Comparison of ENCODE assay signal across 11 cellular contexts in the genomic region with DNA sequence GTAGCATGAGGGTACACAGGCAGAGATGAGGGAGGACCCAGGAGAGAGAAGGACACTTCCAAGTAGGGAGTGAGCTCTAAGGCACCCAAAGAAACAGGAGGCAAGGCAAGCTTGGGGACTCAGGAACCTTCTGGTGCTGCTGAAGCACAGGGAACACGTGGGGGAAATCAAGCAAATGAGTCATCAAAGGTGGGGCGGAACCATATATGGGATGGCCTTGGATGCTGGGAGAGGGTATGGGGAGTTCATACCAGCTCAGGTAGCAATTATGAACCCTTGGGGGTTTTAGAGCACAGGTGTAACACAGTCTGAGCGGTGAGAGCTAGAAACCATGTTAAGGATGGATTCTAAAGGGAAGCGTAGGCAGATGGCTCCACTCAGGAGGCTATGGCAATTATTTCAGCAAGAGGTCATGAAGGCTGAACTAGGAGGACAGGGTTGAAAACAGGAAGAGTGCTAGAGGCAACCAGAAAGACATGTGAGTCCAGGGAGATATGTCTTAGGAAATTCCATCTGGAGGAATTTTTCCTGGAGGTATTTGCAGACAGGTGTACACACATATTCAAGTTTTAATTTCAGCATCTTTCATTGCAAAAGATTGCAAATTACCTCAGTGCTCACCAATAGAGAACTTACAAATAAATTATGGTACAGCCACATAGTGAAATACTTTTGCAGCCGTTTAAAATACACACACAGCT.
A peak's percentile ranks its signal among the peaks of the same experiment; 100 is the strongest.
DNase-seq lines count a peak whose midpoint lies in the region; FAIRE-seq and TF ChIP-seq lines count a peak whose summit lies in the region.
"Had no signal": no experiment of that assay in that cellular context is flagged by ENCODE, and none has a peak within 500 bp of the region (broad histone marks: within the 10 kb centered on the region; RNA-seq: fewer than 3 reads in every experiment).

No MANE protein-coding gene starts in this region.

- H3K4me3 ChIP-seq in brain microvascular endothelial cell (ENCODE audit: low read depth, low read length) (no peak overlapping the region), kidney (ENCODE audit: low read length in 2 of 2) (no peak overlapping the region), stomach smooth muscle (ENCODE audit: low read length in 2 of 2) (no peak overlapping the region)
- H3K4me3 ChIP-seq: K562 had no signal

- no peaks in the 10 kb centered on the region for H3K27me3 ChIP-seq in brain microvascular endothelial cell (replicated peaks)
- no peaks in the 10 kb centered on the region for H3K27me3 ChIP-seq in stomach smooth muscle (ENCODE audit: control insufficient read depth in 1 of 2, insufficient read depth in 2 of 2, low read length in 2 of 2)

- FAIRE-seq in kidney (lab: Jason Lieb, UNC): no peak
- FAIRE-seq: K562 had no signal

- no peak for TF ChIP-seq CTCF in brain microvascular endothelial cell (IDR thresholded peaks at IDR 0.05; ENCODE audit: low read depth, low read length, missing control alignments)
- no peak for TF ChIP-seq CTCF in kidney (IDR thresholded peaks at IDR 0.05; ENCODE audit: borderline replicate concordance, extremely low read depth, insufficient read depth)

- H3K4me1 ChIP-seq in kidney (ENCODE audit: control insufficient read depth in 1 of 2, insufficient read depth in 1 of 2, low read depth in 1 of 2, low read length in 2 of 2) (peaks cover 17 to 24% of the 10 kb centered on the region in 2 donors), stomach smooth muscle (ENCODE audit: control insufficient read depth, insufficient read depth, low read length) (peaks cover 26% of the 10 kb centered on the region)

- in situ Hi-C loops in brain microvascular endothelial cell (cut with HindIII; ENCODE audit: low pct_ligation_motif_present, low sequenced_read_pairs): no loop called here

- H3K36me3 ChIP-seq in brain microvascular endothelial cell (replicated peaks) (peaks cover 3% of the 10 kb centered on the region), kidney (ENCODE audit: control insufficient read depth in 1 of 2, insufficient read depth in 2 of 2, low read length in 2 of 2) (no peaks in the 10 kb centered on the region), stomach smooth muscle (ENCODE audit: control insufficient read depth in 2 of 2, insufficient read depth in 2 of 2, low read length in 2 of 2) (no peaks in the 10 kb centered on the region)

- intact Hi-C loops in kidney (cut with DNase I): no loop called here

- H3K9me3 ChIP-seq in kidney (ENCODE audit: control insufficient read depth in 1 of 2, low read length in 2 of 2): no peaks in the 10 kb centered on the region
- H3K9me3 ChIP-seq in stomach smooth muscle (ENCODE audit: control insufficient read depth in 2 of 2, low read length in 2 of 2): no peaks in the 10 kb centered on the region

- H3K27ac ChIP-seq in brain microvascular endothelial cell: peak overlapping the region; percentile 94
- peak overlapping the region; percentile 20 to 36 for H3K27ac ChIP-seq in kidney (ENCODE audit: low read depth in 2 of 2, low read length in 2 of 2)
- peak overlapping the region; percentile 90 for H3K27ac ChIP-seq in stomach smooth muscle (ENCODE audit: low read length)

- H3K9ac ChIP-seq in kidney (ENCODE audit: low read length in 2 of 2): no peak overlapping the region
- no peak overlapping the region for H3K9ac ChIP-seq in stomach smooth muscle (ENCODE audit: low read length in 2 of 2)
- H3K9ac ChIP-seq: parathyroid adenoma had no signal

- DNase-seq in HT1080 (ENCODE audit: low read depth) (peak; percentile 45), brain microvascular endothelial cell (no peak), kidney (no peak), SHP77 treated with DMSO at 0.1 percent for 48 hours (lab: John Stamatoyannopoulos, UW) (no peak)
- DNase-seq in activated naive CD4-positive, alpha-beta T cell treated with anti-CD3 and anti-CD28 coated beads, Interleukin-2, amount 50 U/mL, for 16 hours: no peak
- DNase-seq in activated CD4-positive, CD25-positive, alpha-beta regulatory T cell (lab: John Stamatoyannopoulos, UW): no peak
- DNase-seq: amygdala; CD4-positive, alpha-beta memory T cell had no signal

Comparison
In these comparisons a context has a peak if more than half of its experiments do, and no peak if none do; other contexts are left out.
1. H3K27ac ChIP-seq: peak in every context shown above with its lines; median percentile 94 in brain microvascular endothelial cell; 90 in stomach smooth muscle; 28 in kidney.